ENCODE assay signal across 8 cellular contexts in the genomic region with DNA sequence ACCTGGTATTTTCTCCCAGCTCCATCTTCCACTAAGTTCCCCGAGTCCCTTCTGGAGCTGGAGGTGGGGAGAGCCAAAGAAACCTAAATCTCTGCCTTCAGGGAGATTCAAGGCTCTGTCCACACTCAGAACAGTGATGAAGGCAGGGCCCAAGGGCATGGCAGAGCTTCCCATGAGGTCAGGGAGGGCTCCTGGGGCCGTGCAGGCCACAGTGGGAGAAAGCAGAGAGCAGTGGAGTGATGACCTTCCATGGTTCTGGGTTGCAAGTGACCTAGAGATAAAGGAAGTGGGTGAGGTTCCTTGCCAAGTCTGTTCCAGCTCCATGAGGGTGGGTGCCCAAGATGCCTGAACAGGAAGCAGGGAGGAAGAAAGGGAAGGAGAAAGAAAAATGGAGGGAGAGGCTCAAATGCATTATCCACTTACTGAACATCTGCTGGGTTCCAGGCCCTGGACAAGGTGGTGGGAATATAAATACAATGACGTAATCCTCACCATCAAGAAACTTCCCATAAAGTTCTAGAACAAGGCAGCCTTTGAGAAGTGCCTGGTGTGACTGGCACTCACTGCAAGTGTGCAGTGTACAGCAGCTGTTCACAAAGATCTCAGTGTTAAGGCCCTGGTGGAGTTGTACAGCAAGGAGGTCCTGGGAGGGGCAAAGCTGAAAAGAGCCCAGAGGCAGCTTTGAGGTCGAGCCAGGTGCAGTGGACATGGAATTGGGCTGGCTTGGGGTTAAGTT. TPM values are rescaled to one million over a fixed set of nuclear protein-coding genes. Genes with fewer than 3 reads are reported as not detected.
DNase-seq lines count a peak whose midpoint lies in the region; ATAC-seq and TF ChIP-seq lines count a peak whose summit lies in the region.
"Had no signal": no experiment of that assay in that cellular context is flagged by ENCODE, and none has a peak within 500 bp of the region (broad histone marks: within the 10 kb centered on the region; RNA-seq: fewer than 3 reads in every experiment).

No MANE protein-coding gene starts in this region.

- peak overlapping the region; percentile 5 for H3K27ac Mint-ChIP-seq in Calu3 (ENCODE audit: unreplicated experiment)

- H3K9ac ChIP-seq in rectal smooth muscle tissue (ENCODE audit: low read length), result no peak overlapping the region

- BruUV-seq in Calu3 (replicated peaks; lab: Mats Ljungman, UMichigan), result no TSS peak

- H3K9me3 ChIP-seq in esophagus muscularis mucosa, result no peaks in the 10 kb centered on the region

- WGBS in esophagus muscularis mucosa, result 66% methylated on average over 4 of the region's 4 CpGs

- no peak overlapping the region for H3K4me3 Mint-ChIP-seq in Calu3 (ENCODE audit: low read depth, unreplicated experiment)

- no peaks in the 10 kb centered on the region for H3K36me3 Mint-ChIP-seq in Calu3 (ENCODE audit: insufficient read depth, unreplicated experiment)

- H3K4me3 ChIP-seq in esophagus muscularis mucosa, result no peak overlapping the region
- no peak overlapping the region for H3K4me3 ChIP-seq in rectal smooth muscle tissue (ENCODE audit: low read length)

- H3K27me3 ChIP-seq in esophagus muscularis mucosa, result no peaks in the 10 kb centered on the region
- H3K27me3 ChIP-seq in rectal smooth muscle tissue (ENCODE audit: control insufficient read depth, insufficient read depth, low read length), result no peaks in the 10 kb centered on the region

- no peak for TF ChIP-seq EP300 in esophagus muscularis mucosa (IDR thresholded peaks at IDR 0.05)

- H3K4me1 Mint-ChIP-seq in Calu3 (ENCODE audit: low read depth, unreplicated experiment), result peaks cover 10% of the 10 kb centered on the region

- intact Hi-C loops in Calu3 (cut with micrococcal nuclease; ENCODE audit: unreplicated experiment) (no loop called here), esophagus muscularis mucosa (cut with DNase I) (loop anchor here (10.0 kb wide), 2 partner anchors 78 to 188 kb away; partner anchors contain the start of gene SP2)

- no peak for TF ChIP-seq POLR2A in esophagus muscularis mucosa (IDR thresholded peaks at IDR 0.05; ENCODE audit: low read depth)
- no peak for TF ChIP-seq POLR2A in erythroblast (IDR thresholded peaks at IDR 0.05; ENCODE audit: low read length)

- H3K27me3 Mint-ChIP-seq in Calu3 (ENCODE audit: unreplicated experiment), result peaks cover 78% of the 10 kb centered on the region

- TF ChIP-seq CTCF in Calu3 (IDR thresholded peaks at IDR 0.05; ENCODE audit: unreplicated experiment) (no peak), esophagus muscularis mucosa (IDR thresholded peaks at IDR 0.05) (no peak)

- CTCF ChIA-PET in Calu3 (lab: Charles Lee), result interaction anchor here (1.1 to 2.1 kb wide), 3 partner anchors 11 to 58 kb away, joined by 3 to 8 read pairs (median 3); partner anchors contain the start of gene KPNB1

- DNase-seq in Calu3, result no peak
- DNase-seq in NCI-H82 (lab: John Stamatoyannopoulos, UW), result peak; percentile 68
- DNase-seq in esophagus muscularis mucosa (ENCODE audit: extremely low spot score), result no peak
- no peak for DNase-seq in dedifferentiated amniotic fluid mesenchymal stem cell (ENCODE audit: extremely low spot score)
- DNase-seq in erythroblast (lab: John Stamatoyannopoulos, UW), result no peak
- DNase-seq: activated CD4-positive, CD25-positive, alpha-beta regulatory T cell had no signal

- H3K36me3 ChIP-seq in esophagus muscularis mucosa, result peaks cover 3 to 47% (median 32%) of the 10 kb centered on the region in 4 donors
- no peaks in the 10 kb centered on the region for H3K36me3 ChIP-seq in rectal smooth muscle tissue (ENCODE audit: control insufficient read depth, insufficient read depth, low read length)

- peaks cover 29 to 60% (median 49%) of the 10 kb centered on the region in 4 donors for H3K4me1 ChIP-seq in esophagus muscularis mucosa
- H3K4me1 ChIP-seq in rectal smooth muscle tissue (ENCODE audit: control insufficient read depth, insufficient read depth, low read length), result no peaks in the 10 kb centered on the region

- no peak for ATAC-seq in GM21423 (IDR thresholded peaks at IDR 0.05; ENCODE audit: unreplicated experiment)

- H3K9me3 Mint-ChIP-seq in Calu3 (ENCODE audit: low read depth, unreplicated experiment), result no peaks in the 10 kb centered on the region

- H3K27ac ChIP-seq in esophagus muscularis mucosa (replicated peaks in 1 of 4), result peak overlapping the region in 3 of 4 donors; percentile 13 to 64 (median 45)
- H3K27ac ChIP-seq in rectal smooth muscle tissue (ENCODE audit: low read depth, low read length), result peak overlapping the region; percentile 51

RNA-seq across cellular contexts. Expression of gene TBKBP1, which starts 13.3 kb away (rescaled TPM):
- total RNA-seq in Calu3 (2022) (6.4 and 6.5 TPM in 2 replicates), esophagus muscularis mucosa (10 to 100 TPM; 11.9 to 26.9 (median 21.2) TPM)

RNA-seq across cellular contexts. Expression of gene TBX21, which starts 25.8 kb away (rescaled TPM):
- total RNA-seq in Calu3 (2022), result not detected in 2 replicates
- total RNA-seq in esophagus muscularis mucosa, result 1 to 10 TPM in 1 of 4 donors, under 1 TPM in 3; 0.42 to 2.2 (median 0.61) TPM

RNA-seq across cellular contexts. Expression of gene KPNB1, which starts 57.5 kb away (rescaled TPM):
- total RNA-seq in Calu3 (2022), result 511 and 538 TPM in 2 replicates
- total RNA-seq in esophagus muscularis mucosa, result 100 to 1,000 TPM; 179 to 236 (median 205) TPM
